1 cellular context compared by ENCODE assay signal in genomic region chr20:49887251-49887827, GRCh38.
TF ChIP-seq lines count a peak whose summit lies in the region.

No MANE protein-coding gene starts in this region.

TF ChIP-seq in WTC11, 78 proteins besides CTCF, POLR2A, EP300 and RAD21 (continued from another document):
- TF ChIP-seq ATF6 (CRISPR knock-in tag; IDR thresholded peaks at IDR 0.05), result no peak
- no peak for TF ChIP-seq IRF2 (CRISPR knock-in tag; IDR thresholded peaks at IDR 0.05; ENCODE audit: borderline replicate concordance, low read depth)
- no peak for TF ChIP-seq ELF4 (CRISPR knock-in tag; IDR thresholded peaks at IDR 0.05; ENCODE audit: low read depth)
- no peak for TF ChIP-seq FOXP4 (CRISPR knock-in tag; IDR thresholded peaks at IDR 0.05)
- TF ChIP-seq JAZF1 (CRISPR knock-in tag; IDR thresholded peaks at IDR 0.05), result no peak
- TF ChIP-seq ERG (CRISPR knock-in tag; IDR thresholded peaks at IDR 0.05), result no peak
- TF ChIP-seq FOXK1 (CRISPR knock-in tag; IDR thresholded peaks at IDR 0.05), result no peak
- no peak for TF ChIP-seq MYBL2 (CRISPR knock-in tag; IDR thresholded peaks at IDR 0.05)
- TF ChIP-seq NFE2L1 (CRISPR knock-in tag; IDR thresholded peaks at IDR 0.05), result no peak
